11 cellular contexts compared by ENCODE assay signal in genomic region chr13:35930665-35931631, GRCh38.
DNase-seq lines count a peak whose midpoint lies in the region; ATAC-seq and TF ChIP-seq lines count a peak whose summit lies in the region.
"Had no signal": no experiment of that assay in that cellular context is flagged by ENCODE, and none has a peak within 500 bp of the region (broad histone marks: within the 10 kb centered on the region; RNA-seq: fewer than 3 reads in every experiment).

No MANE protein-coding gene starts in this region.

- DNase-seq in left ventricle myocardium superior = no peak
- DNase-seq in heart left ventricle = no peak
- peak; percentile 19 to 37 for DNase-seq in NCI-H1930 (lab: John Stamatoyannopoulos, UW)
- no peak for DNase-seq in vagina (ENCODE audit: extremely low spot score in 2 of 2)
- DNase-seq in LoVo (ENCODE audit: low spot score) = no peak
- DNase-seq in activated naive CD4-positive, alpha-beta T cell treated with anti-CD3 and anti-CD28 coated beads, Interleukin-2, amount 50 U/mL, for 16 hours = no peak
- DNase-seq: NCI-H146, T1000 had no signal

- H3K4me3 ChIP-seq in heart left ventricle (no peak overlapping the region), vagina (no peak overlapping the region)
- H3K4me3 ChIP-seq: smooth muscle cell had no signal

- peak; percentile 46 for ATAC-seq in left ventricle myocardium superior
- no peak for ATAC-seq in heart left ventricle
- ATAC-seq in HG02870 (IDR thresholded peaks at IDR 0.05; ENCODE audit: unreplicated experiment) = peak; percentile 59
- no peak for ATAC-seq in HG02571 (IDR thresholded peaks at IDR 0.05; ENCODE audit: unreplicated experiment)

- peak overlapping the region in 1 of 12 donors; percentile 2 for H3K27ac ChIP-seq in heart left ventricle
- H3K27ac ChIP-seq in vagina = peak overlapping the region; percentile 14

- WGBS in heart left ventricle, 4 donors = 70 to 77% (median 75%) methylated on average over 4 of the region's 4 CpGs

- intact Hi-C loops in left ventricle myocardium superior (cut with micrococcal nuclease) = no loop called here
- intact Hi-C loops in heart left ventricle (cut with DNase I) = no loop called here
- intact Hi-C loops in vagina (cut with DNase I) = loop anchor here (10.0 kb wide), 1 partner anchor 76 kb away; no protein-coding TSS in a partner anchor

- no peak for TF ChIP-seq CTCF in heart left ventricle (IDR thresholded peaks at IDR 0.05)
- no peak for TF ChIP-seq CTCF in vagina (IDR thresholded peaks at IDR 0.05)

- H3K27me3 ChIP-seq in heart left ventricle = no peaks in the 10 kb centered on the region
- no peaks in the 10 kb centered on the region for H3K27me3 ChIP-seq in vagina

- no peaks in the 10 kb centered on the region for H3K36me3 ChIP-seq in heart left ventricle
- no peaks in the 10 kb centered on the region for H3K36me3 ChIP-seq in vagina

- TF ChIP-seq POLR2A in heart left ventricle (IDR thresholded peaks at IDR 0.05) = no peak
- TF ChIP-seq POLR2A in vagina (IDR thresholded peaks at IDR 0.05) = no peak

- peaks cover 0 to 7% (median 0%) of the 10 kb centered on the region in 12 donors for H3K9me3 ChIP-seq in heart left ventricle
- H3K9me3 ChIP-seq in vagina = no peaks in the 10 kb centered on the region

- H3K4me1 ChIP-seq in heart left ventricle = peaks cover 0 to 14% (median 4%) of the 10 kb centered on the region in 12 donors
- H3K4me1 ChIP-seq in vagina = peaks cover 25% of the 10 kb centered on the region

Comparison
In these comparisons a context has a peak if more than half of its experiments do, and no peak if none do; other contexts are left out.
1. ATAC-seq: peak in left ventricle myocardium superior (single experiment) and HG02870 (single experiment); none in heart left ventricle (0 of 4) and HG02571 (single experiment).
2. DNase-seq: peak in NCI-H1930 (2 of 2); none in left ventricle myocardium superior (single experiment), heart left ventricle (0 of 5), vagina (0 of 2), LoVo (single experiment) and activated naive CD4-positive, alpha-beta T cell treated with anti-CD3 and anti-CD28 coated beads, Interleukin-2, amount 50 U/mL, for 16 hours (single experiment).